8 cellular contexts compared by ENCODE assay signal in genomic region chr7:25594728-25595127, GRCh38.
"Had no signal": no experiment of that assay in that cellular context is flagged by ENCODE, and none has a peak within 500 bp of the region (broad histone marks: within the 10 kb centered on the region; RNA-seq: fewer than 3 reads in every experiment).

No MANE protein-coding gene starts in this region.

- H3K4me3 ChIP-seq: GM23338 had no signal

- ATAC-seq: GM23338 had no signal

- FAIRE-seq: H1, H54, HTR-8/SVneo had no signal

- DNase-seq: H9, HCEC 1CT, KBM-7 had no signal

- H3K27ac ChIP-seq: KMS-11 had no signal

- H2AFZ ChIP-seq: GM23338 had no signal

- H3K4me2 ChIP-seq: GM23338, KMS-11 had no signal

- H3K9ac ChIP-seq: KMS-11 had no signal
